ENCODE assay signal across 19 cellular contexts in genomic region chr7:66766041-66766440, GRCh38. TPM values are rescaled to one million over a fixed set of nuclear protein-coding genes. Genes with fewer than 3 reads are reported as not detected.
A peak's percentile ranks its signal among the peaks of the same experiment; 100 is the strongest.
DNase-seq lines count a peak whose midpoint lies in the region; ATAC-seq and TF ChIP-seq lines count a peak whose summit lies in the region.
"Had no signal": no experiment of that assay in that cellular context is flagged by ENCODE, and none has a peak within 500 bp of the region (broad histone marks: within the 10 kb centered on the region; RNA-seq: fewer than 3 reads in every experiment).

No MANE protein-coding gene starts in this region.

- peaks cover 23% of the 10 kb centered on the region for H3K4me1 ChIP-seq in cardiac muscle cell (ENCODE audit: low read depth)
- H3K4me1 ChIP-seq in endodermal cell (ENCODE audit: control insufficient read depth, insufficient read depth, low read length) = peaks cover 3% of the 10 kb centered on the region
- peaks cover 60 to 77% of the 10 kb centered on the region in 2 experiments for H3K4me1 ChIP-seq in neutrophil (ENCODE audit: control insufficient read depth in 1 of 2, insufficient read depth in 1 of 2, low read depth in 1 of 2, low read length in 1 of 2)
- peaks cover 0 to 2% of the 10 kb centered on the region in 2 experiments for H3K4me1 ChIP-seq in trophoblast cell (ENCODE audit: control insufficient read depth in 1 of 2, insufficient read depth in 2 of 2, low read length in 2 of 2)
- H3K4me1 ChIP-seq: A549 had no signal

- H2BK12ac ChIP-seq in trophoblast cell (ENCODE audit: low read length) = no peak overlapping the region

- H3K27me3 ChIP-seq in cardiac muscle cell (no peaks in the 10 kb centered on the region), endodermal cell (ENCODE audit: control insufficient read depth, insufficient read depth, low read length, poor library complexity, severe bottlenecking) (no peaks in the 10 kb centered on the region), neutrophil (no peaks in the 10 kb centered on the region), trophoblast cell (ENCODE audit: insufficient read depth, low read length) (no peaks in the 10 kb centered on the region)
- H3K27me3 ChIP-seq: BLaER1 had no signal

- H3K4ac ChIP-seq in trophoblast cell (ENCODE audit: low read depth, low read length) = no peak overlapping the region

- WGBS in endodermal cell (ENCODE audit: insufficient coverage in 1 of 2, insufficient read length in 1 of 2), 2 experiments = 60 to 78% methylated on average over 1 to 5 of the region's 5 CpGs
- no CpG with 5 or more reads among the region's 5 CpGs for WGBS in trophoblast cell (ENCODE audit: extremely low coverage, insufficient coverage, insufficient read length)

- H2BK5ac ChIP-seq in trophoblast cell (ENCODE audit: low read depth, low read length, poor library complexity) = no peak overlapping the region

- no peak overlapping the region for H3K23ac ChIP-seq in trophoblast cell (ENCODE audit: low read length)

- H2AFZ ChIP-seq in trophoblast cell (ENCODE audit: insufficient read depth, low read length, poor library complexity) = no peak overlapping the region
- H2AFZ ChIP-seq: GM23338 had no signal

- intact Hi-C loops in left ventricle myocardium superior (cut with micrococcal nuclease) = no loop called here

- no peak overlapping the region for H4K91ac ChIP-seq in trophoblast cell (ENCODE audit: low read depth, low read length)

- H3K9ac ChIP-seq in endodermal cell (ENCODE audit: extremely low read depth, low read length, poor library complexity, severe bottlenecking) (peak overlapping the region; percentile 19), trophoblast cell (ENCODE audit: low read length) (no peak overlapping the region)
- H3K9ac ChIP-seq: BLaER1 had no signal

- H3K36me3 Mint-ChIP-seq in endodermal cell (ENCODE audit: low read depth) = peaks cover 24% of the 10 kb centered on the region

- ATAC-seq in left ventricle myocardium superior (no peak), GM21528 (IDR thresholded peaks at IDR 0.05; ENCODE audit: low FRiP score, unreplicated experiment) (no peak)
- ATAC-seq: A549; CD8-positive, alpha-beta T cell; GM23338 had no signal

- no peak overlapping the region for H2BK120ac ChIP-seq in trophoblast cell (ENCODE audit: insufficient read depth, low read length, poor library complexity)

- no peak overlapping the region for H3K4me3 ChIP-seq in cardiac muscle cell
- H3K4me3 ChIP-seq in endodermal cell (ENCODE audit: low read length) = peak overlapping the region; percentile 19
- no peak overlapping the region for H3K4me3 ChIP-seq in neutrophil (ENCODE audit: low read depth in 1 of 2, low read length in 1 of 2)
- H3K4me3 ChIP-seq in trophoblast cell (ENCODE audit: low read depth, low read length) = no peak overlapping the region
- H3K4me3 ChIP-seq: A549, BLaER1, GM23338 had no signal

- no peaks in the 10 kb centered on the region for H3K79me1 ChIP-seq in trophoblast cell (ENCODE audit: low read length)

- DNase-seq in cardiac muscle cell (ENCODE audit: low read depth in 1 of 2, low spot score in 1 of 2) (no peak), left ventricle myocardium superior (no peak), endodermal cell (no peak), trophoblast cell (no peak), NCI-H2107 treated with DMSO at 0.1 percent for 48 hours (lab: John Stamatoyannopoulos, UW; ENCODE audit: unreplicated experiment) (no peak)
- DNase-seq: AML-193; Calu3; CD8-positive, alpha-beta T cell; DMS79 treated with DMSO at 0.1 percent for 48 hours; GF-D8; HCEC 1CT; IMR-90; KG1 had no signal

- no peak overlapping the region for H3K14ac ChIP-seq in trophoblast cell (ENCODE audit: low read length)

- TF ChIP-seq CTCF in cardiac muscle cell (IDR thresholded peaks at IDR 0.05; ENCODE audit: low read depth, low read length) (no peak), endodermal cell (conservative IDR thresholded peaks at IDR 0.05) (no peak), neutrophil (IDR thresholded peaks at IDR 0.05) (no peak)

- no peaks in the 10 kb centered on the region for H3K9me3 ChIP-seq in cardiac muscle cell (ENCODE audit: low read depth)
- peaks cover 16% of the 10 kb centered on the region for H3K9me3 ChIP-seq in endodermal cell (ENCODE audit: control insufficient read depth, low read length)
- H3K9me3 ChIP-seq in neutrophil = no peaks in the 10 kb centered on the region
- no peaks in the 10 kb centered on the region for H3K9me3 ChIP-seq in trophoblast cell (ENCODE audit: insufficient read depth, low read depth, low read length)
- H3K9me3 ChIP-seq: A549 had no signal

- peak overlapping the region; percentile 50 for H3K27ac Mint-ChIP-seq in endodermal cell
- H3K27ac Mint-ChIP-seq: CD8-positive, alpha-beta T cell; GM23338 had no signal

- no peak overlapping the region for H4K12ac ChIP-seq in trophoblast cell (ENCODE audit: low read depth, low read length)

- peaks cover 9% of the 10 kb centered on the region for H3K9me3 Mint-ChIP-seq in endodermal cell

- H3K4me2 ChIP-seq in trophoblast cell (ENCODE audit: low read length) = no peak overlapping the region
- H3K4me2 ChIP-seq: A549, BLaER1, GM23338 had no signal

- peak overlapping the region; percentile 19 for H3K27ac ChIP-seq in cardiac muscle cell
- no peak overlapping the region for H3K27ac ChIP-seq in endodermal cell (ENCODE audit: low read depth, low read length)
- H3K27ac ChIP-seq in neutrophil = peak overlapping the region; percentile 10
- no peak overlapping the region for H3K27ac ChIP-seq in trophoblast cell (ENCODE audit: low read depth, low read length)
- H3K27ac ChIP-seq: 22Rv1, A549, BLaER1 had no signal

- no peak overlapping the region for H2AK5ac ChIP-seq in trophoblast cell (ENCODE audit: low read length)

- no peak overlapping the region for H3K18ac ChIP-seq in trophoblast cell (ENCODE audit: low read length)

- H3K4me3 Mint-ChIP-seq in endodermal cell = no peak overlapping the region
- H3K4me3 Mint-ChIP-seq: CD8-positive, alpha-beta T cell; GM23338 had no signal

- H3K36me3 ChIP-seq in cardiac muscle cell (no peaks in the 10 kb centered on the region), endodermal cell (ENCODE audit: control insufficient read depth, insufficient read depth, low read length) (peaks cover 18% of the 10 kb centered on the region), neutrophil (no peaks in the 10 kb centered on the region), trophoblast cell (ENCODE audit: control insufficient read depth in 1 of 2, insufficient read depth in 2 of 2, low read length in 2 of 2) (peaks cover 0 to under 1% of the 10 kb centered on the region in 2 experiments)

- H4K8ac ChIP-seq in trophoblast cell (ENCODE audit: low read depth, low read length) = no peak overlapping the region

- H3K79me2 ChIP-seq in trophoblast cell (ENCODE audit: control insufficient read depth, insufficient read depth, low read length, poor library complexity) = peaks cover 2% of the 10 kb centered on the region

- H3K27me3 Mint-ChIP-seq in endodermal cell (ENCODE audit: insufficient read depth) = no peaks in the 10 kb centered on the region

- peaks cover 46% of the 10 kb centered on the region for H3K4me1 Mint-ChIP-seq in endodermal cell

RNA-seq across cellular contexts. Expression of gene RABGEF1, which starts 25.5 kb away (rescaled TPM):
- total RNA-seq in cardiac muscle cell = 17.1 and 22.7 TPM in 2 replicates
- 18.8 and 22.4 TPM in 2 replicates for polyA plus RNA-seq in cardiac muscle cell
- 17.6 TPM for total RNA-seq in left ventricle myocardium superior
- 10 to 100 TPM; 22.7 to 26.7 TPM for total RNA-seq in endodermal cell
- 18.2 TPM for polyA plus RNA-seq in endodermal cell (2013, experiment 1 of 2)
- polyA plus RNA-seq in endodermal cell (2013, experiment 2 of 2) = 18.5 TPM
- 20.3 and 20.9 TPM in 2 replicates for polyA plus RNA-seq in trophoblast cell (2013)

Comparison
In these comparisons a context has a peak if more than half of its experiments do, and no peak if none do; other contexts are left out.
1. H3K27ac ChIP-seq: peak in cardiac muscle cell (single experiment) and neutrophil (single experiment); none in endodermal cell (single experiment) and trophoblast cell (single experiment).